In the genomic region with DNA sequence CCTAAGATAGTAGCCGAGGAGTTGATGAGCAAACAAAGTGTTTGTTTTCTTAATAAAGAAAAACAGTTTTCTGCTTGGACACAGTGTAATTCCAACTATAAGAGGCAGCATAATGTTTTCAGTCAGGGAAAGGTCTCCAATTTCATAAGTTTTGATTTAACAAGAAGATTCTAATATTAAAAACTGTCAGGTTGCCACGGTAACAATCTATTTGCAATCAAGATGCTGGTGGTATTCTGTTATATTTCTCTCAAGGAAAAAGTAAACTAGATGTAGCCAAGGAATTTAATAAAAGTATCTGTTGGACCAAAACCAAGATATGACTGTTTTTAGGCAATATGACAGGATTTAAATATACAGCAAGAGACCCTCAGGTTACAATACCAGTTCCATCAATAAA, we compare ENCODE assay signal across 29 cellular contexts.
"Had no signal": no experiment of that assay in that cellular context is flagged by ENCODE, and none has a peak within 500 bp of the region (broad histone marks: within the 10 kb centered on the region; RNA-seq: fewer than 3 reads in every experiment).

No MANE protein-coding gene starts in this region.

- H3K27ac ChIP-seq: brain microvascular endothelial cell, Peyer's patch, RWPE1, WERI-Rb-1 had no signal

- DNase-seq: activated CD4-positive, alpha-beta memory T cell treated with anti-CD3 and anti-CD28 coated beads, Interleukin-2, amount 10 ng/mL, durations not matched to agents 7 days and 5 days; activated CD4-positive, alpha-beta T cell treated with anti-CD3 and anti-CD28 coated beads for 1 hour; activated CD4-positive, alpha-beta T cell treated with anti-CD3 and anti-CD28 coated beads for 48 hours; activated CD4-positive, CD25-positive, alpha-beta regulatory T cell; activated CD8-positive, alpha-beta memory T cell treated with anti-CD3 and anti-CD28 coated beads for 24 hours; activated CD8-positive, alpha-beta memory T cell treated with anti-CD3 and anti-CD28 coated beads, Interleukin-2, amount 10 ng/mL, durations not matched to agents 7 days and 5 days; activated CD8-positive, alpha-beta memory T cell treated with anti-CD3 and anti-CD28 coated beads, Interleukin-2, amount 50 U/mL, for 48 hours; activated gamma-delta T cell; activated naive CD4-positive, alpha-beta T cell treated with Interleukin-2 at 50 U/mL for 16 hours; activated T-cell treated with anti-CD3 and anti-CD28 coated beads, Interleukin-2, amount 50 U/mL, for 48 hours; central memory CD4-positive, alpha-beta T cell; Karpas-422; MG63; NCI-H1048; NCI-H1436 treated with DMSO at 0.1 percent for 48 hours; NCI-H1694 treated with DMSO at 0.1 percent for 48 hours; NCI-H2029; NCI-H345; NCI-H526; NCI-H748 treated with DMSO at 0.1 percent for 48 hours; NK-92 treated with Interleukin-12 subunit alpha and Interleukin-12 subunit beta, amount 100 ng/mL, for 24 hours; PC-3; Peyer's patch; SIG-M5; T1000; WERI-Rb-1 had no signal

- H3K36me3 ChIP-seq: brain microvascular endothelial cell, MG63, Peyer's patch, WERI-Rb-1 had no signal

- H3K4me3 ChIP-seq: MG63, Peyer's patch had no signal

- H3K27me3 Mint-ChIP-seq: activated CD4-positive, alpha-beta memory T cell treated with anti-CD3 and anti-CD28 coated beads, Interleukin-2, amount 10 ng/mL, durations not matched to agents 7 days and 5 days; activated CD8-positive, alpha-beta memory T cell treated with anti-CD3 and anti-CD28 coated beads, Interleukin-2, amount 10 ng/mL, durations not matched to agents 7 days and 5 days had no signal

- H3K4me3 Mint-ChIP-seq: activated CD4-positive, alpha-beta memory T cell treated with anti-CD3 and anti-CD28 coated beads, Interleukin-2, amount 10 ng/mL, durations not matched to agents 7 days and 5 days; activated CD8-positive, alpha-beta memory T cell treated with anti-CD3 and anti-CD28 coated beads, Interleukin-2, amount 10 ng/mL, durations not matched to agents 7 days and 5 days had no signal

- H3K27me3 ChIP-seq: brain microvascular endothelial cell, MG63, Peyer's patch had no signal

- H3K9me3 Mint-ChIP-seq: activated CD4-positive, alpha-beta memory T cell treated with anti-CD3 and anti-CD28 coated beads, Interleukin-2, amount 10 ng/mL, durations not matched to agents 7 days and 5 days; activated naive CD4-positive, alpha-beta T cell treated with anti-CD3 and anti-CD28 coated beads, Interleukin-2, amount 50 U/mL, for 72 hours had no signal

- H3K27ac Mint-ChIP-seq: activated CD4-positive, alpha-beta memory T cell treated with anti-CD3 and anti-CD28 coated beads, Interleukin-2, amount 10 ng/mL, durations not matched to agents 7 days and 5 days; activated CD8-positive, alpha-beta memory T cell treated with anti-CD3 and anti-CD28 coated beads, Interleukin-2, amount 10 ng/mL, durations not matched to agents 7 days and 5 days; activated naive CD4-positive, alpha-beta T cell treated with anti-CD3 and anti-CD28 coated beads, Interleukin-2, amount 50 U/mL, for 72 hours had no signal

- H3K4me1 ChIP-seq: Peyer's patch had no signal

- H3K9me3 ChIP-seq: MG63, Peyer's patch had no signal
